1 cellular context compared by ENCODE assay signal in genomic region chr1:248863011-248863881, GRCh38.
TF ChIP-seq lines count a peak whose summit lies in the region.

No MANE protein-coding gene starts in this region.

TF ChIP-seq in HepG2, 621 proteins besides CTCF, POLR2A, EP300 and RAD21 (continued from another document and continues in another):
- TF ChIP-seq PRDM15 (CRISPR knock-in tag; IDR thresholded peaks at IDR 0.05) (no peak), MBNL3 (CRISPR knock-in tag; conservative IDR thresholded peaks at IDR 0.05) (no peak), SMYD3 (CRISPR knock-in tag; IDR thresholded peaks at IDR 0.05) (no peak), EHMT2 (IDR thresholded peaks at IDR 0.05; ENCODE audit: borderline replicate concordance, low read depth, low read length) (no peak), ZNF260 (CRISPR knock-in tag; IDR thresholded peaks at IDR 0.05; ENCODE audit: borderline replicate concordance, low read depth) (no peak), ZNF136 (CRISPR knock-in tag; IDR thresholded peaks at IDR 0.05; ENCODE audit: low read depth) (no peak), MTA3 (CRISPR knock-in tag; IDR thresholded peaks at IDR 0.05) (no peak), ZNF446 (CRISPR knock-in tag; IDR thresholded peaks at IDR 0.05) (no peak), NCOR1 (IDR thresholded peaks at IDR 0.05; ENCODE audit: borderline replicate concordance, low read length) (no peak), MTF1 (CRISPR knock-in tag; IDR thresholded peaks at IDR 0.05) (0 out of 2 replicates have a peak, but pooled peaks have one; percentile 53), SRSF4 (IDR thresholded peaks at IDR 0.05; ENCODE audit: low read depth, low read length, poor library complexity, severe bottlenecking) (no peak), FOSL1 (CRISPR knock-in tag; IDR thresholded peaks at IDR 0.05; ENCODE audit: borderline replicate concordance) (no peak), FOXO4 (CRISPR knock-in tag; conservative IDR thresholded peaks at IDR 0.05) (0 out of 2 replicates have a peak, but pooled peaks have one; percentile 73), ZNF124 (CRISPR knock-in tag; IDR thresholded peaks at IDR 0.05) (no peak), GZF1 (CRISPR knock-in tag; IDR thresholded peaks at IDR 0.05) (peak; percentile 66; the same call in 1 of the 2 replicates), KDM5A (IDR thresholded peaks at IDR 0.05; ENCODE audit: borderline replicate concordance, low read length) (no peak), CBX5 (CRISPR knock-in tag; IDR thresholded peaks at IDR 0.05; ENCODE audit: borderline replicate concordance) (peak; percentile 7; the same call in 1 of the 2 replicates), ZNF766 (CRISPR knock-in tag; IDR thresholded peaks at IDR 0.05; ENCODE audit: borderline replicate concordance) (no peak), KDM1A (CRISPR knock-in tag; IDR thresholded peaks at IDR 0.05) (no peak), ZSCAN22 (CRISPR knock-in tag; IDR thresholded peaks at IDR 0.05) (no peak), ZNF737 (CRISPR knock-in tag; IDR thresholded peaks at IDR 0.05; ENCODE audit: borderline replicate concordance) (no peak), ZNF652 (CRISPR knock-in tag; IDR thresholded peaks at IDR 0.05; ENCODE audit: borderline replicate concordance, low read depth) (no peak), ZNF33B (CRISPR knock-in tag; IDR thresholded peaks at IDR 0.05) (0 out of 2 replicates have a peak, but pooled peaks have one; percentile 18), SMAD1 (CRISPR knock-in tag; IDR thresholded peaks at IDR 0.05; ENCODE audit: borderline replicate concordance, low read depth) (0 out of 2 replicates have a peak, but pooled peaks have one; percentile 28), TAF15 (IDR thresholded peaks at IDR 0.05; ENCODE audit: low read depth, low read length, poor library complexity, severe bottlenecking) (no peak), ATF7 (IDR thresholded peaks at IDR 0.05) (no peak), ATF7 (CRISPR knock-in tag; IDR thresholded peaks at IDR 0.05) (no peak), ZNF724P (CRISPR knock-in tag; IDR thresholded peaks at IDR 0.05; ENCODE audit: borderline replicate concordance) (no peak; the same call in 1 of the 2 replicates), ZNF550 (CRISPR knock-in tag; IDR thresholded peaks at IDR 0.05; ENCODE audit: borderline replicate concordance) (no peak), JDP2 (CRISPR knock-in tag; IDR thresholded peaks at IDR 0.05; ENCODE audit: borderline replicate concordance) (no peak), ZNF557 (CRISPR knock-in tag; IDR thresholded peaks at IDR 0.05) (no peak), GRHL1 (CRISPR knock-in tag; conservative IDR thresholded peaks at IDR 0.05) (no peak), ZNF367 (CRISPR knock-in tag; IDR thresholded peaks at IDR 0.05; ENCODE audit: borderline replicate concordance) (no peak), GATA4 (IDR thresholded peaks at IDR 0.05; ENCODE audit: borderline replicate concordance, low read depth) (no peak), GTF3A (CRISPR knock-in tag; conservative IDR thresholded peaks at IDR 0.05) (no peak), ZNF569 (CRISPR knock-in tag; IDR thresholded peaks at IDR 0.05; ENCODE audit: borderline replicate concordance) (0 out of 2 replicates have a peak, but pooled peaks have one; percentile 38), ARID2 (CRISPR knock-in tag; IDR thresholded peaks at IDR 0.05; ENCODE audit: borderline replicate concordance) (peak; percentile 83), ZFP62 (CRISPR knock-in tag; IDR thresholded peaks at IDR 0.05) (no peak), SAFB2 (CRISPR knock-in tag; IDR thresholded peaks at IDR 0.05; ENCODE audit: borderline replicate concordance, low read depth) (no peak), CCDC6 (CRISPR knock-in tag; IDR thresholded peaks at IDR 0.05) (peak; percentile 43), HOXA5 (CRISPR knock-in tag; IDR thresholded peaks at IDR 0.05) (peak; percentile 60; the same call in 1 of the 2 replicates), KMT2B (CRISPR knock-in tag; IDR thresholded peaks at IDR 0.05) (peak; percentile 50; the same call in 1 of the 2 replicates)
- TF ChIP-seq, protein P1, sequence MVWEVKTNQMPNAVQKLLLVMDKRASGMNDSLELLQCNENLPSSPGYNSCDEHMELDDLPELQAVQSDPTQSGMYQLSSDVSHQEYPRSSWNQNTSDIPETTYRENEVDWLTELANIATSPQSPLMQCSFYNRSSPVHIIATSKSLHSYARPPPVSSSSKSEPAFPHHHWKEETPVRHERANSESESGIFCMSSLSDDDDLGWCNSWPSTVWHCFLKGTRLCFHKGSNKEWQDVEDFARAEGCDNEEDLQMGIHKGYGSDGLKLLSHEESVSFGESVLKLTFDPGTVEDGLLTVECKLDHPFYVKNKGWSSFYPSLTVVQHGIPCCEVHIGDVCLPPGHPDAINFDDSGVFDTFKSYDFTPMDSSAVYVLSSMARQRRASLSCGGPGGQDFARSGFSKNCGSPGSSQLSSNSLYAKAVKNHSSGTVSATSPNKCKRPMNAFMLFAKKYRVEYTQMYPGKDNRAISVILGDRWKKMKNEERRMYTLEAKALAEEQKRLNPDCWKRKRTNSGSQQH (CRISPR knock-in tag; IDR thresholded peaks at IDR 0.05; ENCODE audit: low read depth), result no peak
- TF ChIP-seq, protein P2, sequence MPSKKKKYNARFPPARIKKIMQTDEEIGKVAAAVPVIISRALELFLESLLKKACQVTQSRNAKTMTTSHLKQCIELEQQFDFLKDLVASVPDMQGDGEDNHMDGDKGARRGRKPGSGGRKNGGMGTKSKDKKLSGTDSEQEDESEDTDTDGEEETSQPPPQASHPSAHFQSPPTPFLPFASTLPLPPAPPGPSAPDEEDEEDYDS (CRISPR knock-in tag; IDR thresholded peaks at IDR 0.05), result peak; percentile 69
- TF ChIP-seq, protein P3, sequence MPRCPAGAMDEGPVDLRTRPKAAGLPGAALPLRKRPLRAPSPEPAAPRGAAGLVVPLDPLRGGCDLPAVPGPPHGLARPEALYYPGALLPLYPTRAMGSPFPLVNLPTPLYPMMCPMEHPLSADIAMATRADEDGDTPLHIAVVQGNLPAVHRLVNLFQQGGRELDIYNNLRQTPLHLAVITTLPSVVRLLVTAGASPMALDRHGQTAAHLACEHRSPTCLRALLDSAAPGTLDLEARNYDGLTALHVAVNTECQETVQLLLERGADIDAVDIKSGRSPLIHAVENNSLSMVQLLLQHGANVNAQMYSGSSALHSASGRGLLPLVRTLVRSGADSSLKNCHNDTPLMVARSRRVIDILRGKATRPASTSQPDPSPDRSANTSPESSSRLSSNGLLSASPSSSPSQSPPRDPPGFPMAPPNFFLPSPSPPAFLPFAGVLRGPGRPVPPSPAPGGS (CRISPR knock-in tag; IDR thresholded peaks at IDR 0.05), result peak; percentile 58; the same call in 1 of the 2 replicates
- TF ChIP-seq, protein P4, sequence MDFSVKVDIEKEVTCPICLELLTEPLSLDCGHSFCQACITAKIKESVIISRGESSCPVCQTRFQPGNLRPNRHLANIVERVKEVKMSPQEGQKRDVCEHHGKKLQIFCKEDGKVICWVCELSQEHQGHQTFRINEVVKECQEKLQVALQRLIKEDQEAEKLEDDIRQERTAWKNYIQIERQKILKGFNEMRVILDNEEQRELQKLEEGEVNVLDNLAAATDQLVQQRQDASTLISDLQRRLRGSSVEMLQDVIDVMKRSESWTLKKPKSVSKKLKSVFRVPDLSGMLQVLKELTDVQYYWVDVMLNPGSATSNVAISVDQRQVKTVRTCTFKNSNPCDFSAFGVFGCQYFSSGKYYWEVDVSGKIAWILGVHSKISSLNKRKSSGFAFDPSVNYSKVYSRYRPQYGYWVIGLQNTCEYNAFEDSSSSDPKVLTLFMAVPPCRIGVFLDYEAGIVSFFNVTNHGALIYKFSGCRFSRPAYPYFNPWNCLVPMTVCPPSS (IDR thresholded peaks at IDR 0.05), result no peak
- TF ChIP-seq, protein P5, sequence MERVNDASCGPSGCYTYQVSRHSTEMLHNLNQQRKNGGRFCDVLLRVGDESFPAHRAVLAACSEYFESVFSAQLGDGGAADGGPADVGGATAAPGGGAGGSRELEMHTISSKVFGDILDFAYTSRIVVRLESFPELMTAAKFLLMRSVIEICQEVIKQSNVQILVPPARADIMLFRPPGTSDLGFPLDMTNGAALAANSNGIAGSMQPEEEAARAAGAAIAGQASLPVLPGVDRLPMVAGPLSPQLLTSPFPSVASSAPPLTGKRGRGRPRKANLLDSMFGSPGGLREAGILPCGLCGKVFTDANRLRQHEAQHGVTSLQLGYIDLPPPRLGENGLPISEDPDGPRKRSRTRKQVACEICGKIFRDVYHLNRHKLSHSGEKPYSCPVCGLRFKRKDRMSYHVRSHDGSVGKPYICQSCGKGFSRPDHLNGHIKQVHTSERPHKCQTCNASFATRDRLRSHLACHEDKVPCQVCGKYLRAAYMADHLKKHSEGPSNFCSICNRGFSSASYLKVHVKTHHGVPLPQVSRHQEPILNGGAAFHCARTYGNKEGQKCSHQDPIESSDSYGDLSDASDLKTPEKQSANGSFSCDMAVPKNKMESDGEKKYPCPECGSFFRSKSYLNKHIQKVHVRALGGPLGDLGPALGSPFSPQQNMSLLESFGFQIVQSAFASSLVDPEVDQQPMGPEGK (CRISPR knock-in tag; IDR thresholded peaks at IDR 0.05), result peak; percentile 81
- TF ChIP-seq, protein P6, sequence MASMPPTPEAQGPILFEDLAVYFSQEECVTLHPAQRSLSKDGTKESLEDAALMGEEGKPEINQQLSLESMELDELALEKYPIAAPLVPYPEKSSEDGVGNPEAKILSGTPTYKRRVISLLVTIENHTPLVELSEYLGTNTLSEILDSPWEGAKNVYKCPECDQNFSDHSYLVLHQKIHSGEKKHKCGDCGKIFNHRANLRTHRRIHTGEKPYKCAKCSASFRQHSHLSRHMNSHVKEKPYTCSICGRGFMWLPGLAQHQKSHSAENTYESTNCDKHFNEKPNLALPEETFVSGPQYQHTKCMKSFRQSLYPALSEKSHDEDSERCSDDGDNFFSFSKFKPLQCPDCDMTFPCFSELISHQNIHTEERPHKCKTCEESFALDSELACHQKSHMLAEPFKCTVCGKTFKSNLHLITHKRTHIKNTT (CRISPR knock-in tag; IDR thresholded peaks at IDR 0.05), result no peak
- TF ChIP-seq, protein P7, sequence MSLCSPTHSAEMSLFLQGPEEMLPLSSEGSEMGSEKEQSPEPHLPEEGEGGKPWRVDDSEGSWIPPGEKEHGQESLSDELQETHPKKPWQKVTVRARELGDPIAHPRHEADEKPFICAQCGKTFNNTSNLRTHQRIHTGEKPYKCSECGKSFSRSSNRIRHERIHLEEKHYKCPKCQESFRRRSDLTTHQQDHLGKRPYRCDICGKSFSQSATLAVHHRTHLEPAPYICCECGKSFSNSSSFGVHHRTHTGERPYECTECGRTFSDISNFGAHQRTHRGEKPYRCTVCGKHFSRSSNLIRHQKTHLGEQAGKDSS (CRISPR knock-in tag; IDR thresholded peaks at IDR 0.05; ENCODE audit: borderline replicate concordance, low read depth), result no peak
- TF ChIP-seq, protein P8, sequence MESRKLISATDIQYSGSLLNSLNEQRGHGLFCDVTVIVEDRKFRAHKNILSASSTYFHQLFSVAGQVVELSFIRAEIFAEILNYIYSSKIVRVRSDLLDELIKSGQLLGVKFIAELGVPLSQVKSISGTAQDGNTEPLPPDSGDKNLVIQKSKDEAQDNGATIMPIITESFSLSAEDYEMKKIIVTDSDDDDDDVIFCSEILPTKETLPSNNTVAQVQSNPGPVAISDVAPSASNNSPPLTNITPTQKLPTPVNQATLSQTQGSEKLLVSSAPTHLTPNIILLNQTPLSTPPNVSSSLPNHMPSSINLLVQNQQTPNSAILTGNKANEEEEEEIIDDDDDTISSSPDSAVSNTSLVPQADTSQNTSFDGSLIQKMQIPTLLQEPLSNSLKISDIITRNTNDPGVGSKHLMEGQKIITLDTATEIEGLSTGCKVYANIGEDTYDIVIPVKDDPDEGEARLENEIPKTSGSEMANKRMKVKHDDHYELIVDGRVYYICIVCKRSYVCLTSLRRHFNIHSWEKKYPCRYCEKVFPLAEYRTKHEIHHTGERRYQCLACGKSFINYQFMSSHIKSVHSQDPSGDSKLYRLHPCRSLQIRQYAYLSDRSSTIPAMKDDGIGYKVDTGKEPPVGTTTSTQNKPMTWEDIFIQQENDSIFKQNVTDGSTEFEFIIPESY (CRISPR knock-in tag; IDR thresholded peaks at IDR 0.05), result no peak
